ENCODE assay signal across 28 cellular contexts in the genomic region with DNA sequence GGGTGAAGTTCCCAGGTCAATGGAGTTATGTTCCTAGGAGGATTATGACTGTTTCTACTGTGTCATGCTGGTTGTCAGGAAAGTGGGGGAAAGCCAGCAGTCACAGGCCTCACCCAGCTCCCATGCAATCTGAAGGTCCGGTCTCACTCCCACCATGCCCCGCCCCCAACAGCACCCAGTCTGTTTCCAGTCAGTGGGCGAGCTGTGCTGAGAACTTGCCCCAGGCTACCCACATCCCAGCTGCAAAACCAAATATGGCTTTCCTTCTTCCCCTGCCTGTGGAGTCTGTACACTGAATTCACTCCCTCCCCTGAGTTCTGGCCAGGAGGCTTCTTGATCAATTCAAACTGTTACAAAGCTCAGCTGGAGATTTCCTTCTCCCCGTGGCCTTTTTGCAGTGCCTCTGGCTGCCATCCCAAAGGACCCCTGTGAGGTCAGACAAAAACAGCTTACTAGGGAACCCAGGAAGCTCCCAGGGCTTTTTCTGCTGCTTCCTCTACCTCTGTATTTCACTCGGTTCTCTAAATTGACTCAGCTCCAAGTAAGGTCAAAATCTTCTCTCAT.
A peak's percentile ranks its signal among the peaks of the same experiment; 100 is the strongest.
DNase-seq lines count a peak whose midpoint lies in the region; ATAC-seq, FAIRE-seq and TF ChIP-seq lines count a peak whose summit lies in the region.
"Had no signal": no experiment of that assay in that cellular context is flagged by ENCODE, and none has a peak within 500 bp of the region (broad histone marks: within the 10 kb centered on the region; RNA-seq: fewer than 3 reads in every experiment).

No MANE protein-coding gene starts in this region.

- H2BK120ac ChIP-seq in H9 (ENCODE audit: low read depth, low read length, poor library complexity, severe bottlenecking) (no peak overlapping the region), mesenchymal stem cell (ENCODE audit: low read depth, low read length) (no peak overlapping the region)

- no peak overlapping the region for H3K23ac ChIP-seq in H9 (ENCODE audit: insufficient read length, low read depth, low read length)
- H3K23ac ChIP-seq in mesenchymal stem cell (ENCODE audit: low read length in 2 of 2): no peak overlapping the region

- TF ChIP-seq CTCF in AG09309 (IDR thresholded peaks at IDR 0.05; ENCODE audit: control insufficient read depth, insufficient read depth, low read depth, low read length, missing control alignments) (no peak), H9 (conservative IDR thresholded peaks at IDR 0.05) (no peak)

- H3K4me3 Mint-ChIP-seq in H9: no peak overlapping the region
- H3K4me3 Mint-ChIP-seq: CD4-positive, alpha-beta T cell had no signal

- H3K9ac ChIP-seq in H9 (ENCODE audit: extremely low read depth, insufficient read length, low read length) (no peak overlapping the region), mesenchymal stem cell (ENCODE audit: low read length) (no peak overlapping the region)

- DNase-seq in AG09309 (ENCODE audit: low read depth): peak; percentile 1
- DNase-seq in H9: no peak
- DNase-seq in RPMI7951 (ENCODE audit: low read depth): peak; percentile 16
- no peak for DNase-seq in mesenchymal stem cell
- no peak for DNase-seq in COLO668 (lab: John Stamatoyannopoulos, UW; ENCODE audit: unreplicated experiment)
- DNase-seq in H54 (ENCODE audit: insufficient read length, low spot score): no peak
- no peak for DNase-seq in Ammon's horn (ENCODE audit: low spot score)
- DNase-seq: ACHN; activated CD4-positive, alpha-beta T cell treated with anti-CD3 and anti-CD28 coated beads, Interleukin-2, amount 50 U/mL, for 48 hours; activated effector memory CD4-positive, alpha-beta T cell treated with anti-CD3 and anti-CD28 coated beads, Interleukin-2, amount 50 U/mL, for 16 hours; CD4-positive, alpha-beta T cell; foreskin fibroblast; hippocampal formation; Kasumi-1; left ventricle myocardium superior; NCI-H1105 treated with DMSO at 0.1 percent for 48 hours; NCI-H774; nucleus accumbens; Right ventricle myocardium superior; stimulated activated CD4-positive, alpha-beta T cell treated with anti-CD3 and anti-CD28 coated beads, Interleukin-15, amount 100 ng/mL, for 24 hours; testis had no signal

- WGBS in H9 (ENCODE audit: extremely low coverage, insufficient read length, low lambda C conversion rate): no CpG with 5 or more reads among the region's 5 CpGs
- WGBS in mesenchymal stem cell: 76% methylated on average over 4 of the region's 5 CpGs

- no peaks in the 10 kb centered on the region for H3K27me3 ChIP-seq in H9 (ENCODE audit: insufficient read depth, low read length)
- no peaks in the 10 kb centered on the region for H3K27me3 ChIP-seq in mesenchymal stem cell (ENCODE audit: control insufficient read depth in 1 of 2, insufficient read depth in 1 of 2, low read length in 2 of 2)
- H3K27me3 ChIP-seq: cardiac muscle cell, testis, vagina had no signal

- H2BK15ac ChIP-seq in H9 (ENCODE audit: low read depth, low read length) (no peak overlapping the region), mesenchymal stem cell (ENCODE audit: low read depth, poor library complexity, severe bottlenecking) (peak overlapping the region; percentile 80)

- H3K36me3 ChIP-seq in mesenchymal stem cell (ENCODE audit: control insufficient read depth in 1 of 2, insufficient read depth in 2 of 2, low read depth in 1 of 2, low read length in 2 of 2): no peaks in the 10 kb centered on the region
- H3K36me3 ChIP-seq: cardiac muscle cell, vagina had no signal

- no peaks in the 10 kb centered on the region for H3K4me1 ChIP-seq in H9 (ENCODE audit: insufficient read depth, low read length)
- H3K4me1 ChIP-seq in mesenchymal stem cell (ENCODE audit: control insufficient read depth, insufficient read depth, low read depth, low read length): no peaks in the 10 kb centered on the region
- H3K4me1 ChIP-seq: testis, vagina had no signal

- H3K56ac ChIP-seq in H9 (ENCODE audit: insufficient read length, low read depth, low read length): no peak overlapping the region

- ATAC-seq in HG03439 (IDR thresholded peaks at IDR 0.05; ENCODE audit: unreplicated experiment): no peak
- ATAC-seq: left ventricle myocardium superior, right cardiac atrium had no signal

- H3K4ac ChIP-seq in H9 (ENCODE audit: low read depth, low read length) (no peak overlapping the region), mesenchymal stem cell (ENCODE audit: low read depth in 1 of 2, low read length in 2 of 2) (no peak overlapping the region)

- peaks cover 3 to 10% (median 4%) of the 10 kb centered on the region in 3 experiments; a peak in 5 of 7 replicates for H3K36me3 Mint-ChIP-seq in H9 (ENCODE audit: insufficient read depth in 1 of 3, low read depth in 3 of 3)

- H4K91ac ChIP-seq in H9 (ENCODE audit: insufficient read length, low read depth, low read length) (no peak overlapping the region), mesenchymal stem cell (ENCODE audit: low read length) (no peak overlapping the region)

- H2AFZ ChIP-seq in H9 (ENCODE audit: low read length) (no peak overlapping the region), mesenchymal stem cell (ENCODE audit: low read depth, low read length) (no peak overlapping the region)

- H3K79me1 ChIP-seq in H9 (ENCODE audit: insufficient read depth, low read depth, low read length, poor library complexity, severe bottlenecking): no peaks in the 10 kb centered on the region
- H3K79me1 ChIP-seq in mesenchymal stem cell (replicated peaks; ENCODE audit: low read length, poor library complexity, severe bottlenecking): no peaks in the 10 kb centered on the region

- H3K9me3 ChIP-seq in H9 (ENCODE audit: control insufficient read depth, low read depth, low read length) (no peaks in the 10 kb centered on the region), mesenchymal stem cell (ENCODE audit: control insufficient read depth, low read length) (no peaks in the 10 kb centered on the region)
- H3K9me3 ChIP-seq: testis, vagina had no signal

- H3K4me3 ChIP-seq in AG09309 (ENCODE audit: control insufficient read depth, low read depth, low read length) (no peak overlapping the region), mesenchymal stem cell (ENCODE audit: insufficient read depth in 1 of 2, low read depth in 1 of 2, low read length in 2 of 2) (no peak overlapping the region)
- H3K4me3 ChIP-seq: cardiac muscle cell, testis, vagina had no signal

- H2AK5ac ChIP-seq in H9 (ENCODE audit: insufficient read length, low read length): no peak overlapping the region
- H2AK5ac ChIP-seq in mesenchymal stem cell (ENCODE audit: low read length, severe bottlenecking): no peak overlapping the region

- H3K79me2 ChIP-seq in H9 (ENCODE audit: insufficient read depth, low read length): no peaks in the 10 kb centered on the region

- peaks cover 5 to 9% of the 10 kb centered on the region in 2 experiments; a peak in 3 of 4 replicates for H3K4me1 Mint-ChIP-seq in H9

- H3K27ac Mint-ChIP-seq in H9: peak overlapping the region; percentile 4 to 78 (median 60); a peak in 3 of 7 replicates
- H3K27ac Mint-ChIP-seq: CD4-positive, alpha-beta T cell had no signal

- H3T11ph ChIP-seq in H9 (ENCODE audit: low read length): no peak overlapping the region

- H4K5ac ChIP-seq in H9 (ENCODE audit: insufficient read length, low read depth, low read length): no peak overlapping the region

- no peak overlapping the region for H2BK12ac ChIP-seq in H9 (ENCODE audit: insufficient read length, low read depth, low read length)
- H2BK12ac ChIP-seq in mesenchymal stem cell (ENCODE audit: low read length in 2 of 2): no peak overlapping the region

- H2BK20ac ChIP-seq in H9 (ENCODE audit: low read depth, low read length, poor library complexity, severe bottlenecking): no peak overlapping the region

- no peak overlapping the region for H4K8ac ChIP-seq in H9 (replicated peaks; ENCODE audit: insufficient read length, low read depth, low read length)
- H4K8ac ChIP-seq in mesenchymal stem cell (ENCODE audit: low read length): no peak overlapping the region

- peaks cover 0 to 2% of the 10 kb centered on the region in 2 experiments; a peak in 2 of 5 replicates for H3K9me3 Mint-ChIP-seq in H9

- H2BK5ac ChIP-seq in H9 (ENCODE audit: insufficient read length, low read length): no peak overlapping the region
- no peak overlapping the region for H2BK5ac ChIP-seq in mesenchymal stem cell (ENCODE audit: low read depth, low read length, poor library complexity, severe bottlenecking)

- H3K27ac ChIP-seq in H9 (ENCODE audit: insufficient read length, low read depth, low read length) (no peak overlapping the region), mesenchymal stem cell (ENCODE audit: low read length, poor library complexity, severe bottlenecking) (no peak overlapping the region)
- H3K27ac ChIP-seq: cardiac muscle cell, testis, vagina, VCaP had no signal

- H4K20me1 ChIP-seq in H9 (ENCODE audit: control insufficient read depth, insufficient read depth, insufficient read length): no peaks in the 10 kb centered on the region

- TF ChIP-seq POLR2A in H54 (IDR thresholded peaks at IDR 0.05; ENCODE audit: low read depth, low read length): no peak

- H3K14ac ChIP-seq in H9 (ENCODE audit: insufficient read depth, low read length) (no peak overlapping the region), mesenchymal stem cell (ENCODE audit: low read length in 2 of 2) (no peak overlapping the region)

- H3K18ac ChIP-seq in H9 (ENCODE audit: insufficient read length, low read depth, low read length): no peak overlapping the region
- H3K18ac ChIP-seq in mesenchymal stem cell (ENCODE audit: low read depth in 1 of 2, low read length in 2 of 2): peak overlapping the region in 1 of 2 experiments; percentile 33

- FAIRE-seq in H54 (lab: Jason Lieb, UNC): no peak
- FAIRE-seq: GM12892, GM19239 had no signal

- no peaks in the 10 kb centered on the region for H3K27me3 Mint-ChIP-seq in H9 (ENCODE audit: low read depth)
- H3K27me3 Mint-ChIP-seq: CD4-positive, alpha-beta T cell had no signal

- H3K23me2 ChIP-seq in H9 (ENCODE audit: insufficient read length, low read depth, low read length, poor library complexity, severe bottlenecking): no peaks in the 10 kb centered on the region

- no peak overlapping the region for H3K4me2 ChIP-seq in H9 (ENCODE audit: insufficient read depth, insufficient read length, low read length)
- no peak overlapping the region for H3K4me2 ChIP-seq in mesenchymal stem cell (ENCODE audit: low read length, poor library complexity, severe bottlenecking)

Comparison
In these comparisons a context has a peak if more than half of its experiments do, and no peak if none do; other contexts are left out.
1. DNase-seq: peak in AG09309 (single experiment) and RPMI7951 (single experiment); none in H9 (single experiment), mesenchymal stem cell (single experiment), COLO668 (single experiment), H54 (single experiment) and Ammon's horn (single experiment).